1 cellular context compared by ENCODE assay signal in genomic region chr6:32838114-32838958, GRCh38.
TF ChIP-seq lines count a peak whose summit lies in the region.

Gene TAP2 (minus strand): TSS chr6:32838739. CDS start chr6:32838233, 506 bp downstream.

TF ChIP-seq in K562, 482 proteins besides CTCF, POLR2A, EP300 and RAD21 (continued from another document):
- TF ChIP-seq RBM15 (IDR thresholded peaks at IDR 0.05; ENCODE audit: insufficient read depth, low read length) (no peak), FOXJ3 (CRISPR knock-in tag; IDR thresholded peaks at IDR 0.05) (no peak), SETDB1 (IDR thresholded peaks at IDR 0.05; ENCODE audit: low read length) (no peak), E2F8 (IDR thresholded peaks at IDR 0.05; ENCODE audit: low read depth, partially characterized antibody) (no peak), FOXK1 (CRISPR knock-in tag; IDR thresholded peaks at IDR 0.05; ENCODE audit: borderline replicate concordance) (no peak), OTX1 (CRISPR knock-in tag; IDR thresholded peaks at IDR 0.05) (no peak), KHSRP (IDR thresholded peaks at IDR 0.05) (no peak), ZNF766 (CRISPR knock-in tag; conservative IDR thresholded peaks at IDR 0.05) (no peak), CREB3L1 (IDR thresholded peaks at IDR 0.05; ENCODE audit: borderline replicate concordance, low read depth) (no peak; the same call in 1 of the 2 replicates), ZNF347 (CRISPR knock-in tag; IDR thresholded peaks at IDR 0.05; ENCODE audit: low read depth) (no peak), MITF (IDR thresholded peaks at IDR 0.05) (no peak), LARP7 (IDR thresholded peaks at IDR 0.05) (no peak), NFRKB (IDR thresholded peaks at IDR 0.05; ENCODE audit: low read depth) (no peak), RFX1 (IDR thresholded peaks at IDR 0.05) (no peak), ZMIZ1 (IDR thresholded peaks at IDR 0.05; ENCODE audit: low read depth in 2 of 2, low read length in 2 of 2) (no peak), ZNF586 (CRISPR knock-in tag; conservative IDR thresholded peaks at IDR 0.05) (no peak), HNRNPLL (IDR thresholded peaks at IDR 0.05; ENCODE audit: low read depth, low read length, poor library complexity, severe bottlenecking) (peak; percentile 86)
